1 cellular context compared by ENCODE assay signal in the genomic region with DNA sequence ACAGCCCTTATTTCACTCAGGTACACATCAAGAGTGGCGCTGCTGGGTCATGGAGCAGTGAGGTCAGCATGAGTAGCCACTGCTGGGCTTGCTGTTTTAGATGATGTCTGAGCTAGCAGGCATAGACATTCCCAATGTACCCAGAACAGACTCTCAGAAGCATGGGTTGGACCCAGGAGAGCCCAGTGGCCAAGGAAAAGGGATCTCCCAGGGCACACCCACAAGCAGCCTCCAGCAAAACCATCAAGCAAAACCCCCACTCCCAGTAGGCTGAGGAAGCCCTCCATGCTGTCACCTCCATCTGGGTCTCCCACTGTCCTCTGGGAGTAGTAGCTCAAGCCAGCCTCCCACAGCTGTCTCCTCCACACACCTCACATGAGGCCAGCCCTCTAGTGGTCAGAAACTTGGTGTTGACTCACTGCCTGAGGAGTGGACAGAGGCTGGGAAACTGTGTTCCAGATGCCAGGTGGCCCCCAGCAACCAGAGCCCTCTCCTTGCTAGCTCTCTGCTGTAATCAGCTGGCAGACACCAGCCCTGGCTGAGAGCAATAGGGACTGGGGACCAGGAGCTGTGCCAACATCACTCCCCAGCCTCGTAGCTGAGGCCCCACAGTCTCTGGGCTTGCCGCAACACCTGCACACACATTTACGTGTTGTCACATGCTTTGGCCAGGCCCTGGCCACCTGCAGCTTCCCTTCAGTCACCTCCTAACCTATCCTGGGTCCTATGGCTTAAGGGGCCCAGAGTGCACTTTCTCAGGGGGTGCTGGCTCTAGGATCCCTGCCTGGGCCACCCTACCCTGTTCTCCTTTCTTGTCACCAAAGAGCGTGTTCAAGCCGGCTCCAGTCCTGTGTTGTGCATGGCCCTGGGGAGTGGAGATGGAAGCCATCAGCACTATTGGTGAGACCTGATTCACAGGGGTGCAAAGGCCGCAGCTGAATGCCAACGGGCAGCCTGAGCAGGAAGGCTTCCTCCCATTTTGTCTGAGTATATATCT.
TF ChIP-seq lines count a peak whose summit lies in the region.

No MANE protein-coding gene starts in this region.

TF ChIP-seq in K562, 482 proteins besides CTCF, POLR2A, EP300 and RAD21 (continued from another document and continues in another):
- 0 out of 2 replicates have a peak, but pooled peaks have one; percentile 32 for TF ChIP-seq SMAD4 (CRISPR knock-in tag; conservative IDR thresholded peaks at IDR 0.05)
- no peak for TF ChIP-seq SMARCB1 (IDR thresholded peaks at IDR 0.05; ENCODE audit: insufficient read length, low read depth)
- no peak for TF ChIP-seq EWSR1 (IDR thresholded peaks at IDR 0.05; ENCODE audit: borderline replicate concordance, low read depth, partially characterized antibody)
- no peak for TF ChIP-seq HDAC2 (IDR thresholded peaks at IDR 0.05)
- no peak for TF ChIP-seq ZNF354B (CRISPR knock-in tag; IDR thresholded peaks at IDR 0.05)
- TF ChIP-seq MAFG (tag; conservative IDR thresholded peaks at IDR 0.05): no peak
- no peak for TF ChIP-seq SOX6 (IDR thresholded peaks at IDR 0.05)
- TF ChIP-seq, protein P1, sequence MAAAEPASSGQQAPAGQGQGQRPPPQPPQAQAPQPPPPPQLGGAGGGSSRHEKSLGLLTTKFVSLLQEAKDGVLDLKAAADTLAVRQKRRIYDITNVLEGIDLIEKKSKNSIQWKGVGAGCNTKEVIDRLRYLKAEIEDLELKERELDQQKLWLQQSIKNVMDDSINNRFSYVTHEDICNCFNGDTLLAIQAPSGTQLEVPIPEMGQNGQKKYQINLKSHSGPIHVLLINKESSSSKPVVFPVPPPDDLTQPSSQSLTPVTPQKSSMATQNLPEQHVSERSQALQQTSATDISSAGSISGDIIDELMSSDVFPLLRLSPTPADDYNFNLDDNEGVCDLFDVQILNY (CRISPR knock-in tag; IDR thresholded peaks at IDR 0.05): no peak
- TF ChIP-seq, protein P2, sequence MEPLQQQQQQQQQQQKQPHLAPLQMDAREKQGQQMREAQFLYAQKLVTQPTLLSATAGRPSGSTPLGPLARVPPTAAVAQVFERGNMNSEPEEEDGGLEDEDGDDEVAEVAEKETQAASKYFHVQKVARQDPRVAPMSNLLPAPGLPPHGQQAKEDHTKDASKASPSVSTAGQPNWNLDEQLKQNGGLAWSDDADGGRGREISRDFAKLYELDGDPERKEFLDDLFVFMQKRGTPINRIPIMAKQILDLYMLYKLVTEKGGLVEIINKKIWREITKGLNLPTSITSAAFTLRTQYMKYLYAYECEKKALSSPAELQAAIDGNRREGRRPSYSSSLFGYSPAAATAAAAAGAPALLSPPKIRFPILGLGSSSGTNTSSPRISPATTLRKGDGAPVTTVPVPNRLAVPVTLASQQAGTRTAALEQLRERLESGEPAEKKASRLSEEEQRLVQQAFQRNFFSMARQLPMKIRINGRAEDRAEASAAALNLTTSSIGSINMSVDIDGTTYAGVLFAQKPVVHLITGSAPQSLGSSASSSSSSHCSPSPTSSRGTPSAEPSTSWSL (CRISPR knock-in tag; IDR thresholded peaks at IDR 0.05; ENCODE audit: borderline replicate concordance): no peak
- no peak for TF ChIP-seq ZNF76 (CRISPR knock-in tag; IDR thresholded peaks at IDR 0.05; ENCODE audit: borderline replicate concordance)
- no peak for TF ChIP-seq CBX5 (IDR thresholded peaks at IDR 0.05; ENCODE audit: borderline replicate concordance, low read depth)
- TF ChIP-seq RBM14 (IDR thresholded peaks at IDR 0.05; ENCODE audit: borderline replicate concordance, insufficient read depth, low read depth, low read length): no peak
- no peak for TF ChIP-seq MYNN (IDR thresholded peaks at IDR 0.05)
- TF ChIP-seq MYNN (CRISPR knock-in tag; IDR thresholded peaks at IDR 0.05): no peak
- TF ChIP-seq TBL1XR1 (IDR thresholded peaks at IDR 0.05; ENCODE audit: low read length in 2 of 2): no peak
- TF ChIP-seq PHF20 (IDR thresholded peaks at IDR 0.05; ENCODE audit: partially characterized antibody): no peak
- TF ChIP-seq ZFP36 (IDR thresholded peaks at IDR 0.05; ENCODE audit: low read depth, low read length, partially characterized antibody): no peak
- TF ChIP-seq GABPA (tag; conservative IDR thresholded peaks at IDR 0.05; ENCODE audit: low read depth): no peak
- no peak for TF ChIP-seq ZNF586 (CRISPR knock-in tag; conservative IDR thresholded peaks at IDR 0.05)
- TF ChIP-seq, protein P3, sequence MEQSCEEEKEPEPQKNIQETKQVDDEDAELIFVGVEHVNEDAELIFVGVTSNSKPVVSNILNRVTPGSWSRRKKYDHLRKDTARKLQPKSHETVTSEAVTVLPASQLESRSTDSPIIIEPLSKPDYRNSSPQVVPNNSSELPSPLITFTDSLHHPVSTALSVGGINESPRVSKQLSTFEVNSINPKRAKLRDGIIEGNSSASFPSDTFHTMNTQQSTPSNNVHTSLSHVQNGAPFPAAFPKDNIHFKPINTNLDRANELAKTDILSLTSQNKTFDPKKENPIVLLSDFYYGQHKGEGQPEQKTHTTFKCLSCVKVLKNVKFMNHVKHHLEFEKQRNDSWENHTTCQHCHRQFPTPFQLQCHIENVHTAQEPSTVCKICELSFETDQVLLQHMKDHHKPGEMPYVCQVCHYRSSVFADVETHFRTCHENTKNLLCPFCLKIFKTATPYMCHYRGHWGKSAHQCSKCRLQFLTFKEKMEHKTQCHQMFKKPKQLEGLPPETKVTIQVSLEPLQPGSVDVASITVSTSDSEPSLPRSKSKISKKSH (CRISPR knock-in tag; IDR thresholded peaks at IDR 0.05): no peak
- TF ChIP-seq MIER1 (IDR thresholded peaks at IDR 0.05; ENCODE audit: low read depth): no peak
- no peak for TF ChIP-seq HMGN3 (IDR thresholded peaks at IDR 0.05; ENCODE audit: borderline replicate concordance, extremely low read depth, insufficient read length, low read depth, low read length)
- TF ChIP-seq ZNF232 (CRISPR knock-in tag; IDR thresholded peaks at IDR 0.05): no peak
- TF ChIP-seq, protein P4, sequence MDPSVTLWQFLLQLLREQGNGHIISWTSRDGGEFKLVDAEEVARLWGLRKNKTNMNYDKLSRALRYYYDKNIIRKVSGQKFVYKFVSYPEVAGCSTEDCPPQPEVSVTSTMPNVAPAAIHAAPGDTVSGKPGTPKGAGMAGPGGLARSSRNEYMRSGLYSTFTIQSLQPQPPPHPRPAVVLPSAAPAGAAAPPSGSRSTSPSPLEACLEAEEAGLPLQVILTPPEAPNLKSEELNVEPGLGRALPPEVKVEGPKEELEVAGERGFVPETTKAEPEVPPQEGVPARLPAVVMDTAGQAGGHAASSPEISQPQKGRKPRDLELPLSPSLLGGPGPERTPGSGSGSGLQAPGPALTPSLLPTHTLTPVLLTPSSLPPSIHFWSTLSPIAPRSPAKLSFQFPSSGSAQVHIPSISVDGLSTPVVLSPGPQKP (CRISPR knock-in tag; IDR thresholded peaks at IDR 0.05): no peak
- TF ChIP-seq NR4A1 (CRISPR knock-in tag; IDR thresholded peaks at IDR 0.05): no peak
- TF ChIP-seq NR4A1 (tag; IDR thresholded peaks at IDR 0.05): no peak
- no peak for TF ChIP-seq PCBP1 (IDR thresholded peaks at IDR 0.05; ENCODE audit: low read depth, low read length, poor library complexity, severe bottlenecking)
- no peak for TF ChIP-seq ZNF583 (CRISPR knock-in tag; IDR thresholded peaks at IDR 0.05)
- TF ChIP-seq TAF15 (IDR thresholded peaks at IDR 0.05; ENCODE audit: low read depth, low read length): no peak
- TF ChIP-seq, protein P5, sequence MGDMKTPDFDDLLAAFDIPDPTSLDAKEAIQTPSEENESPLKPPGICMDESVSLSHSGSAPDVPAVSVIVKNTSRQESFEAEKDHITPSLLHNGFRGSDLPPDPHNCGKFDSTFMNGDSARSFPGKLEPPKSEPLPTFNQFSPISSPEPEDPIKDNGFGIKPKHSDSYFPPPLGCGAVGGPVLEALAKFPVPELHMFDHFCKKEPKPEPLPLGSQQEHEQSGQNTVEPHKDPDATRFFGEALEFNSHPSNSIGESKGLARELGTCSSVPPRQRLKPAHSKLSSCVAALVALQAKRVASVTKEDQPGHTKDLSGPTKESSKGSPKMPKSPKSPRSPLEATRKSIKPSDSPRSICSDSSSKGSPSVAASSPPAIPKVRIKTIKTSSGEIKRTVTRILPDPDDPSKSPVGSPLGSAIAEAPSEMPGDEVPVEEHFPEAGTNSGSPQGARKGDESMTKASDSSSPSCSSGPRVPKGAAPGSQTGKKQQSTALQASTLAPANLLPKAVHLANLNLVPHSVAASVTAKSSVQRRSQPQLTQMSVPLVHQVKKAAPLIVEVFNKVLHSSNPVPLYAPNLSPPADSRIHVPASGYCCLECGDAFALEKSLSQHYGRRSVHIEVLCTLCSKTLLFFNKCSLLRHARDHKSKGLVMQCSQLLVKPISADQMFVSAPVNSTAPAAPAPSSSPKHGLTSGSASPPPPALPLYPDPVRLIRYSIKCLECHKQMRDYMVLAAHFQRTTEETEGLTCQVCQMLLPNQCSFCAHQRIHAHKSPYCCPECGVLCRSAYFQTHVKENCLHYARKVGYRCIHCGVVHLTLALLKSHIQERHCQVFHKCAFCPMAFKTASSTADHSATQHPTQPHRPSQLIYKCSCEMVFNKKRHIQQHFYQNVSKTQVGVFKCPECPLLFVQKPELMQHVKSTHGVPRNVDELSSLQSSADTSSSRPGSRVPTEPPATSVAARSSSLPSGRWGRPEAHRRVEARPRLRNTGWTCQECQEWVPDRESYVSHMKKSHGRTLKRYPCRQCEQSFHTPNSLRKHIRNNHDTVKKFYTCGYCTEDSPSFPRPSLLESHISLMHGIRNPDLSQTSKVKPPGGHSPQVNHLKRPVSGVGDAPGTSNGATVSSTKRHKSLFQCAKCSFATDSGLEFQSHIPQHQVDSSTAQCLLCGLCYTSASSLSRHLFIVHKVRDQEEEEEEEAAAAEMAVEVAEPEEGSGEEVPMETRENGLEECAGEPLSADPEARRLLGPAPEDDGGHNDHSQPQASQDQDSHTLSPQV (IDR thresholded peaks at IDR 0.05): peak; percentile 83
- TF ChIP-seq, protein P6, sequence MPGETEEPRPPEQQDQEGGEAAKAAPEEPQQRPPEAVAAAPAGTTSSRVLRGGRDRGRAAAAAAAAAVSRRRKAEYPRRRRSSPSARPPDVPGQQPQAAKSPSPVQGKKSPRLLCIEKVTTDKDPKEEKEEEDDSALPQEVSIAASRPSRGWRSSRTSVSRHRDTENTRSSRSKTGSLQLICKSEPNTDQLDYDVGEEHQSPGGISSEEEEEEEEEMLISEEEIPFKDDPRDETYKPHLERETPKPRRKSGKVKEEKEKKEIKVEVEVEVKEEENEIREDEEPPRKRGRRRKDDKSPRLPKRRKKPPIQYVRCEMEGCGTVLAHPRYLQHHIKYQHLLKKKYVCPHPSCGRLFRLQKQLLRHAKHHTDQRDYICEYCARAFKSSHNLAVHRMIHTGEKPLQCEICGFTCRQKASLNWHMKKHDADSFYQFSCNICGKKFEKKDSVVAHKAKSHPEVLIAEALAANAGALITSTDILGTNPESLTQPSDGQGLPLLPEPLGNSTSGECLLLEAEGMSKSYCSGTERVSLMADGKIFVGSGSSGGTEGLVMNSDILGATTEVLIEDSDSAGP (CRISPR knock-in tag; IDR thresholded peaks at IDR 0.05): no peak
- TF ChIP-seq, protein P7, sequence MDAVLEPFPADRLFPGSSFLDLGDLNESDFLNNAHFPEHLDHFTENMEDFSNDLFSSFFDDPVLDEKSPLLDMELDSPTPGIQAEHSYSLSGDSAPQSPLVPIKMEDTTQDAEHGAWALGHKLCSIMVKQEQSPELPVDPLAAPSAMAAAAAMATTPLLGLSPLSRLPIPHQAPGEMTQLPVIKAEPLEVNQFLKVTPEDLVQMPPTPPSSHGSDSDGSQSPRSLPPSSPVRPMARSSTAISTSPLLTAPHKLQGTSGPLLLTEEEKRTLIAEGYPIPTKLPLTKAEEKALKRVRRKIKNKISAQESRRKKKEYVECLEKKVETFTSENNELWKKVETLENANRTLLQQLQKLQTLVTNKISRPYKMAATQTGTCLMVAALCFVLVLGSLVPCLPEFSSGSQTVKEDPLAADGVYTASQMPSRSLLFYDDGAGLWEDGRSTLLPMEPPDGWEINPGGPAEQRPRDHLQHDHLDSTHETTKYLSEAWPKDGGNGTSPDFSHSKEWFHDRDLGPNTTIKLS (IDR thresholded peaks at IDR 0.05; ENCODE audit: borderline replicate concordance, low read depth): no peak
- 0 out of 4 replicates have a peak, but pooled peaks of 1 of the 2 experiments have one; percentile 55 for TF ChIP-seq FOXA3 (CRISPR knock-in tag; conservative IDR thresholded peaks at IDR 0.05 in 1 of 2, IDR thresholded peaks at IDR 0.05 in 1 of 2)
- TF ChIP-seq ZNF77 (CRISPR knock-in tag; IDR thresholded peaks at IDR 0.05): no peak
- TF ChIP-seq ZEB2 (IDR thresholded peaks at IDR 0.05): no peak
- TF ChIP-seq, protein P8, sequence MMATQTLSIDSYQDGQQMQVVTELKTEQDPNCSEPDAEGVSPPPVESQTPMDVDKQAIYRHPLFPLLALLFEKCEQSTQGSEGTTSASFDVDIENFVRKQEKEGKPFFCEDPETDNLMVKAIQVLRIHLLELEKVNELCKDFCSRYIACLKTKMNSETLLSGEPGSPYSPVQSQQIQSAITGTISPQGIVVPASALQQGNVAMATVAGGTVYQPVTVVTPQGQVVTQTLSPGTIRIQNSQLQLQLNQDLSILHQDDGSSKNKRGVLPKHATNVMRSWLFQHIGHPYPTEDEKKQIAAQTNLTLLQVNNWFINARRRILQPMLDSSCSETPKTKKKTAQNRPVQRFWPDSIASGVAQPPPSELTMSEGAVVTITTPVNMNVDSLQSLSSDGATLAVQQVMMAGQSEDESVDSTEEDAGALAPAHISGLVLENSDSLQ (IDR thresholded peaks at IDR 0.05): no peak
- no peak for TF ChIP-seq TEAD4 (IDR thresholded peaks at IDR 0.05; ENCODE audit: low read length)
- no peak for TF ChIP-seq TEAD4 (CRISPR knock-in tag; IDR thresholded peaks at IDR 0.05; ENCODE audit: borderline replicate concordance)
- no peak for TF ChIP-seq HIVEP1 (CRISPR knock-in tag; IDR thresholded peaks at IDR 0.05)
- TF ChIP-seq, protein P9, sequence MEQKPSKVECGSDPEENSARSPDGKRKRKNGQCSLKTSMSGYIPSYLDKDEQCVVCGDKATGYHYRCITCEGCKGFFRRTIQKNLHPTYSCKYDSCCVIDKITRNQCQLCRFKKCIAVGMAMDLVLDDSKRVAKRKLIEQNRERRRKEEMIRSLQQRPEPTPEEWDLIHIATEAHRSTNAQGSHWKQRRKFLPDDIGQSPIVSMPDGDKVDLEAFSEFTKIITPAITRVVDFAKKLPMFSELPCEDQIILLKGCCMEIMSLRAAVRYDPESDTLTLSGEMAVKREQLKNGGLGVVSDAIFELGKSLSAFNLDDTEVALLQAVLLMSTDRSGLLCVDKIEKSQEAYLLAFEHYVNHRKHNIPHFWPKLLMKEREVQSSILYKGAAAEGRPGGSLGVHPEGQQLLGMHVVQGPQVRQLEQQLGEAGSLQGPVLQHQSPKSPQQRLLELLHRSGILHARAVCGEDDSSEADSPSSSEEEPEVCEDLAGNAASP (IDR thresholded peaks at IDR 0.05): no peak
- TF ChIP-seq ZNF717 (CRISPR knock-in tag; IDR thresholded peaks at IDR 0.05): no peak
- no peak for TF ChIP-seq PHF8 (IDR thresholded peaks at IDR 0.05; ENCODE audit: borderline replicate concordance, low read length)
- no peak for TF ChIP-seq SIX5 (IDR thresholded peaks at IDR 0.05; ENCODE audit: borderline replicate concordance in 1 of 2, insufficient read depth in 1 of 2, low read depth in 1 of 2, low read length in 2 of 2)
- no peak; the same call in 1 of the 2 replicates for TF ChIP-seq CBFA2T2 (conservative IDR thresholded peaks at IDR 0.05)
- no peak for TF ChIP-seq ZBTB1 (CRISPR knock-in tag; IDR thresholded peaks at IDR 0.05; ENCODE audit: borderline replicate concordance, low read depth)
- peak; percentile 54; the same call in 1 of the 2 replicates for TF ChIP-seq ZKSCAN1 (IDR thresholded peaks at IDR 0.05; ENCODE audit: low read depth, low read length)
- no peak for TF ChIP-seq BRD4 (IDR thresholded peaks at IDR 0.05)
